In the genomic region with DNA sequence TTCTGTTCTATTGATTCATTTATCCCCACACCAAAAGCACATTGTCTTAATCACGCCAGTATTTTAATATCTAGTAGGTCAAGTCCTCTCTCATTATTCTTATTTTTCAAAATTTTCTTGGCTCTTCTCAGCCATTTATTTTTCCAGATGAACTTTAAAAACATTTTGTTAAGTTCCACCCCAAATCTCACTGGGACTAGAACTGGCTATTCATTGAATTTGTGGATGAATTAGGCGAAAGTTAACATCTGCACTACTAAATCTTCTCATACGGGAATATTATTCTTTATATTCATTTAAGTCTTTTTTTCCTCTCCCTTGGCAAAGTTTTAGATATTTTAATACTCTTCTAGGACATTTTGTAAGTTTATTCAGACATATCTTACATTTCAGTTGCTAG, we compare ENCODE assay signal across 22 cellular contexts.
"Had no signal": no experiment of that assay in that cellular context is flagged by ENCODE, and none has a peak within 500 bp of the region (broad histone marks: within the 10 kb centered on the region; RNA-seq: fewer than 3 reads in every experiment).

No MANE protein-coding gene starts in this region.

- H3K27ac ChIP-seq: coronary artery, dorsolateral prefrontal cortex, esophagus muscularis mucosa, foreskin keratinocyte, gastroesophageal sphincter, heart left ventricle, hepatocyte, left lung, lower lobe of right lung had no signal

- H3K36me3 ChIP-seq: esophagus muscularis mucosa, gastroesophageal sphincter, heart left ventricle, left lung, lower lobe of right lung had no signal

- H3K9me3 ChIP-seq: esophagus muscularis mucosa, gastroesophageal sphincter, heart left ventricle, left lung, lower lobe of right lung, mucosa of descending colon had no signal

- DNase-seq: dermis blood vessel endothelial cell; dorsolateral prefrontal cortex; effector CD4-positive, alpha-beta T cell; effector memory CD4-positive, alpha-beta T cell; foreskin keratinocyte; heart left ventricle; hypothalamus; immature natural killer cell; islet precursor cell; kidney; kidney glomerular epithelial cell; left lung; lower lobe of right lung; mesenchymal stem cell; mucosa of descending colon had no signal

- H3K4me1 ChIP-seq: esophagus muscularis mucosa, foreskin keratinocyte, gastroesophageal sphincter, heart left ventricle, left lung, lower lobe of right lung had no signal

- H3K27me3 ChIP-seq: foreskin keratinocyte, hepatocyte had no signal

- FAIRE-seq: colon, endothelial cell of umbilical vein, frontal cortex had no signal

- ATAC-seq: foreskin keratinocyte, gastroesophageal sphincter, heart left ventricle, left lung, lower lobe of right lung, mucosa of descending colon had no signal

- H3K4me3 ChIP-seq: coronary artery, dorsolateral prefrontal cortex, esophagus muscularis mucosa, gastroesophageal sphincter, heart left ventricle, hepatocyte, left lung, lower lobe of right lung, mucosa of descending colon had no signal
